ENCODE assay signal across 1 cellular context in the genomic region with DNA sequence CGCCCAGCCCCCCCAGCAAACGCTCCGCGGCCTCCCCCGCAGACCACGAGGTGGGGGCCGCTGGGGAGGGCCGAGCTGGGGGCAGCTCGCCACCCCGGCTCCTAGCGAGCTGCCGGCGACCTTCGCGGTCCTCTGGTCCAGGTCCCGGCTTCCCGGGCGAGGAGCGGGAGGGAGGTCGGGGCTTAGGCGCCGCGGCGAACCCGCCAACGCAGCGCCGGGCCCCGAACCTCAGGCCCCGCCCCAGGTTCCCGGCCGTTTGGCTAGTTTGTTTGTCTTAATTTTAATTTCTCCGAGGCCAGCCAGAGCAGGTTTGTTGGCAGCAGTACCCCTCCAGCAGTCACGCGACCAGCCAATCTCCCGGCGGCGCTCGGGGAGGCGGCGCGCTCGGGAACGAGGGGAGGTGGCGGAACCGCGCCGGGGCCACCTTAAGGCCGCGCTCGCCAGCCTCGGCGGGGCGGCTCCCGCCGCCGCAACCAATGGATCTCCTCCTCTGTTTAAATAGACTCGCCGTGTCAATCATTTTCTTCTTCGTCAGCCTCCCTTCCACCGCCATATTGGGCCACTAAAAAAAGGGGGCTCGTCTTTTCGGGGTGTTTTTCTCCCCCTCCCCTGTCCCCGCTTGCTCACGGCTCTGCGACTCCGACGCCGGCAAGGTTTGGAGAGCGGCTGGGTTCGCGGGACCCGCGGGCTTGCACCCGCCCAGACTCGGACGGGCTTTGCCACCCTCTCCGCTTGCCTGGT.
TF ChIP-seq lines count a peak whose summit lies in the region.

Gene CDKN1B, plus strand, starts transcription at position 524 of the 741 bp plus-strand sequence. CDS start 472 bp downstream, outside the sequence.

TF ChIP-seq in HEK293, 187 proteins besides CTCF, POLR2A, EP300 and RAD21 (continued from another document):
- no peak for TF ChIP-seq ZNF292 (tag by site-specific recombination; IDR thresholded peaks at IDR 0.05; ENCODE audit: borderline replicate concordance, low read depth)
- TF ChIP-seq KLF8 (tag by site-specific recombination; IDR thresholded peaks at IDR 0.05) = peak; percentile 87
- peak; percentile 97 for TF ChIP-seq ZNF341 (tag by site-specific recombination; IDR thresholded peaks at IDR 0.05; ENCODE audit: low read depth)
- TF ChIP-seq, protein P1, sequence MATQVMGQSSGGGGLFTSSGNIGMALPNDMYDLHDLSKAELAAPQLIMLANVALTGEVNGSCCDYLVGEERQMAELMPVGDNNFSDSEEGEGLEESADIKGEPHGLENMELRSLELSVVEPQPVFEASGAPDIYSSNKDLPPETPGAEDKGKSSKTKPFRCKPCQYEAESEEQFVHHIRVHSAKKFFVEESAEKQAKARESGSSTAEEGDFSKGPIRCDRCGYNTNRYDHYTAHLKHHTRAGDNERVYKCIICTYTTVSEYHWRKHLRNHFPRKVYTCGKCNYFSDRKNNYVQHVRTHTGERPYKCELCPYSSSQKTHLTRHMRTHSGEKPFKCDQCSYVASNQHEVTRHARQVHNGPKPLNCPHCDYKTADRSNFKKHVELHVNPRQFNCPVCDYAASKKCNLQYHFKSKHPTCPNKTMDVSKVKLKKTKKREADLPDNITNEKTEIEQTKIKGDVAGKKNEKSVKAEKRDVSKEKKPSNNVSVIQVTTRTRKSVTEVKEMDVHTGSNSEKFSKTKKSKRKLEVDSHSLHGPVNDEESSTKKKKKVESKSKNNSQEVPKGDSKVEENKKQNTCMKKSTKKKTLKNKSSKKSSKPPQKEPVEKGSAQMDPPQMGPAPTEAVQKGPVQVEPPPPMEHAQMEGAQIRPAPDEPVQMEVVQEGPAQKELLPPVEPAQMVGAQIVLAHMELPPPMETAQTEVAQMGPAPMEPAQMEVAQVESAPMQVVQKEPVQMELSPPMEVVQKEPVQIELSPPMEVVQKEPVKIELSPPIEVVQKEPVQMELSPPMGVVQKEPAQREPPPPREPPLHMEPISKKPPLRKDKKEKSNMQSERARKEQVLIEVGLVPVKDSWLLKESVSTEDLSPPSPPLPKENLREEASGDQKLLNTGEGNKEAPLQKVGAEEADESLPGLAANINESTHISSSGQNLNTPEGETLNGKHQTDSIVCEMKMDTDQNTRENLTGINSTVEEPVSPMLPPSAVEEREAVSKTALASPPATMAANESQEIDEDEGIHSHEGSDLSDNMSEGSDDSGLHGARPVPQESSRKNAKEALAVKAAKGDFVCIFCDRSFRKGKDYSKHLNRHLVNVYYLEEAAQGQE (tag by site-specific recombination; IDR thresholded peaks at IDR 0.05) = peak; percentile 9; the same call in 1 of the 2 replicates
- no peak for TF ChIP-seq TSHZ1 (tag by site-specific recombination; IDR thresholded peaks at IDR 0.05; ENCODE audit: borderline replicate concordance)
- TF ChIP-seq ZNF629 (tag by site-specific recombination; IDR thresholded peaks at IDR 0.05) = peak; percentile 64
- TF ChIP-seq ZNF239 (tag by site-specific recombination; IDR thresholded peaks at IDR 0.05) = no peak
- TF ChIP-seq, protein P2, sequence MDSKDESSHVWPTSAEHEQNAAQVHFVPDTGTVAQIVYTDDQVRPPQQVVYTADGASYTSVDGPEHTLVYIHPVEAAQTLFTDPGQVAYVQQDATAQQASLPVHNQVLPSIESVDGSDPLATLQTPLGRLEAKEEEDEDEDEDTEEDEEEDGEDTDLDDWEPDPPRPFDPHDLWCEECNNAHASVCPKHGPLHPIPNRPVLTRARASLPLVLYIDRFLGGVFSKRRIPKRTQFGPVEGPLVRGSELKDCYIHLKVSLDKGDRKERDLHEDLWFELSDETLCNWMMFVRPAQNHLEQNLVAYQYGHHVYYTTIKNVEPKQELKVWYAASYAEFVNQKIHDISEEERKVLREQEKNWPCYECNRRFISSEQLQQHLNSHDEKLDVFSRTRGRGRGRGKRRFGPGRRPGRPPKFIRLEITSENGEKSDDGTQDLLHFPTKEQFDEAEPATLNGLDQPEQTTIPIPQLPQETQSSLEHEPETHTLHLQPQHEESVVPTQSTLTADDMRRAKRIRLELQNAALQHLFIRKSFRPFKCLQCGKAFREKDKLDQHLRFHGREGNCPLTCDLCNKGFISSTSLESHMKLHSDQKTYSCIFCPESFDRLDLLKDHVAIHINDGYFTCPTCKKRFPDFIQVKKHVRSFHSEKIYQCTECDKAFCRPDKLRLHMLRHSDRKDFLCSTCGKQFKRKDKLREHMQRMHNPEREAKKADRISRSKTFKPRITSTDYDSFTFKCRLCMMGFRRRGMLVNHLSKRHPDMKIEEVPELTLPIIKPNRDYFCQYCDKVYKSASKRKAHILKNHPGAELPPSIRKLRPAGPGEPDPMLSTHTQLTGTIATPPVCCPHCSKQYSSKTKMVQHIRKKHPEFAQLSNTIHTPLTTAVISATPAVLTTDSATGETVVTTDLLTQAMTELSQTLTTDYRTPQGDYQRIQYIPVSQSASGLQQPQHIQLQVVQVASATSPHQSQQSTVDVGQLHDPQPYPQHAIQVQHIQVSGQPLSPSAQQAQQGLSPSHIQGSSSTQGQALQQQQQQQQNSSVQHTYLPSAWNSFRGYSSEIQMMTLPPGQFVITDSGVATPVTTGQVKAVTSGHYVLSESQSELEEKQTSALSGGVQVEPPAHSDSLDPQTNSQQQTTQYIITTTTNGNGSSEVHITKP (tag by site-specific recombination; IDR thresholded peaks at IDR 0.05) = peak; percentile 44
- TF ChIP-seq, protein P3, sequence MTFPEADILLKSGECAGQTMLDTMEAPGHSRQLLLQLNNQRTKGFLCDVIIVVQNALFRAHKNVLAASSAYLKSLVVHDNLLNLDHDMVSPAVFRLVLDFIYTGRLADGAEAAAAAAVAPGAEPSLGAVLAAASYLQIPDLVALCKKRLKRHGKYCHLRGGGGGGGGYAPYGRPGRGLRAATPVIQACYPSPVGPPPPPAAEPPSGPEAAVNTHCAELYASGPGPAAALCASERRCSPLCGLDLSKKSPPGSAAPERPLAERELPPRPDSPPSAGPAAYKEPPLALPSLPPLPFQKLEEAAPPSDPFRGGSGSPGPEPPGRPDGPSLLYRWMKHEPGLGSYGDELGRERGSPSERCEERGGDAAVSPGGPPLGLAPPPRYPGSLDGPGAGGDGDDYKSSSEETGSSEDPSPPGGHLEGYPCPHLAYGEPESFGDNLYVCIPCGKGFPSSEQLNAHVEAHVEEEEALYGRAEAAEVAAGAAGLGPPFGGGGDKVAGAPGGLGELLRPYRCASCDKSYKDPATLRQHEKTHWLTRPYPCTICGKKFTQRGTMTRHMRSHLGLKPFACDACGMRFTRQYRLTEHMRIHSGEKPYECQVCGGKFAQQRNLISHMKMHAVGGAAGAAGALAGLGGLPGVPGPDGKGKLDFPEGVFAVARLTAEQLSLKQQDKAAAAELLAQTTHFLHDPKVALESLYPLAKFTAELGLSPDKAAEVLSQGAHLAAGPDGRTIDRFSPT (tag by site-specific recombination; IDR thresholded peaks at IDR 0.05) = no peak; the same call in none of the 2 replicates
- TF ChIP-seq ZSCAN23 (tag by site-specific recombination; IDR thresholded peaks at IDR 0.05) = no peak
- TF ChIP-seq ZNF280C (tag by site-specific recombination; IDR thresholded peaks at IDR 0.05) = no peak
- TF ChIP-seq, protein P4, sequence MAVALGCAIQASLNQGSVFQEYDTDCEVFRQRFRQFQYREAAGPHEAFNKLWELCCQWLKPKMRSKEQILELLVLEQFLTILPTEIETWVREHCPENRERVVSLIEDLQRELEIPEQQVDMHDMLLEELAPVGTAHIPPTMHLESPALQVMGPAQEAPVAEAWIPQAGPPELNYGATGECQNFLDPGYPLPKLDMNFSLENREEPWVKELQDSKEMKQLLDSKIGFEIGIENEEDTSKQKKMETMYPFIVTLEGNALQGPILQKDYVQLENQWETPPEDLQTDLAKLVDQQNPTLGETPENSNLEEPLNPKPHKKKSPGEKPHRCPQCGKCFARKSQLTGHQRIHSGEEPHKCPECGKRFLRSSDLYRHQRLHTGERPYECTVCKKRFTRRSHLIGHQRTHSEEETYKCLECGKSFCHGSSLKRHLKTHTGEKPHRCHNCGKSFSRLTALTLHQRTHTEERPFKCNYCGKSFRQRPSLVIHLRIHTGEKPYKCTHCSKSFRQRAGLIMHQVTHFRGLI (tag by site-specific recombination; IDR thresholded peaks at IDR 0.05) = peak; percentile 66; the same call in 1 of the 2 replicates
- peak; percentile 96; the same call in 1 of the 2 replicates for TF ChIP-seq ZEB2 (tag by site-specific recombination; IDR thresholded peaks at IDR 0.05)
- TF ChIP-seq YY1 (tag by site-specific recombination; IDR thresholded peaks at IDR 0.05) = peak; percentile 75
- peak; percentile 72 for TF ChIP-seq SP7 (tag by site-specific recombination; IDR thresholded peaks at IDR 0.05)
- TF ChIP-seq, protein P5, sequence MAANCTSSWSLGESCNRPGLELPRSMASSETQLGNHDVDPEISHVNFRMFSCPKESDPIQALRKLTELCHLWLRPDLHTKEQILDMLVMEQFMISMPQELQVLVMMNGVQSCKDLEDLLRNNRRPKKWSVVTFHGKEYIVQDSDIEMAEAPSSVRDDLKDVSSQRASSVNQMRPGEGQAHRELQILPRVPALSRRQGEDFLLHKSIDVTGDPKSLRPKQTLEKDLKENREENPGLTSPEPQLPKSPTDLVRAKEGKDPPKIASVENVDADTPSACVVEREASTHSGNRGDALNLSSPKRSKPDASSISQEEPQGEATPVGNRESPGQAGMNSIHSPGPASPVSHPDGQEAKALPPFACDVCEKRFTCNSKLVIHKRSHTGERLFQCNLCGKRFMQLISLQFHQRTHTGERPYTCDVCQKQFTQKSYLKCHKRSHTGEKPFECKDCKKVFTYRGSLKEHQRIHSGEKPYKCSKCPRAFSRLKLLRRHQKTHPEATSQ (tag by site-specific recombination; IDR thresholded peaks at IDR 0.05) = 0 out of 2 replicates have a peak, but pooled peaks have one; percentile 12
